ENCODE assay signal across 3 cellular contexts in genomic region chr3:168130250-168130649, GRCh38. TPM values are rescaled to one million over a fixed set of nuclear protein-coding genes. Genes with fewer than 3 reads are reported as not detected.
DNase-seq lines count a peak whose midpoint lies in the region; ATAC-seq, FAIRE-seq and TF ChIP-seq lines count a peak whose summit lies in the region.
"Not testable (repeated sequence)": the region's sequence is repeated elsewhere in the genome, so short reads cannot be mapped to it uniquely, and the experiment has no call there.
"Had no signal": no experiment of that assay in that cellular context is flagged by ENCODE, and none has a peak within 500 bp of the region (broad histone marks: within the 10 kb centered on the region; RNA-seq: fewer than 3 reads in every experiment).

No MANE protein-coding gene starts in this region.

- not testable (repeated sequence) for TF ChIP-seq POLR2A in K562 (conservative IDR thresholded peaks at IDR 0.05)

- H3K4me1 ChIP-seq in K562 (replicated peaks in 1 of 2; ENCODE audit: control insufficient read depth in 2 of 2, insufficient read depth in 2 of 2, low read length in 2 of 2) = not testable (repeated sequence)

- intact Hi-C loops in K562 (cut with micrococcal nuclease) = not testable (repeated sequence)

- peak; percentile 25 for DNase-seq in SK-N-DZ (ENCODE audit: low spot score)
- DNase-seq in K562 (ENCODE audit: extremely low read depth in 1 of 4, low spot score in 3 of 4) = not testable (repeated sequence)

- H3K27me3 ChIP-seq in K562 (ENCODE audit: control insufficient read depth in 2 of 2, insufficient read depth in 2 of 2, low read length in 2 of 2) = not testable (repeated sequence)

- POLR2A ChIA-PET in K562 (lab: Yijun Ruan, JAX) = not testable (repeated sequence)

- TF ChIP-seq RAD21 in K562 (CRISPR knock-in tag; conservative IDR thresholded peaks at IDR 0.05 in 1 of 2, IDR thresholded peaks at IDR 0.05 in 1 of 2) = not testable (repeated sequence)

- not testable (repeated sequence) for TF ChIP-seq CTCF in K562 (IDR thresholded peaks at IDR 0.05 in 2 of 3, conservative IDR thresholded peaks at IDR 0.05 in 1 of 3; ENCODE audit: insufficient read depth in 2 of 3, low read depth in 1 of 3, low read length in 3 of 3)

- BruUV-seq in K562 (replicated peaks; lab: Mats Ljungman, UMichigan) = not testable (repeated sequence)

- not testable (repeated sequence) for H2AFZ ChIP-seq in K562 (ENCODE audit: low read depth, low read length)

- not testable (repeated sequence) for TF ChIP-seq EP300 in K562 (IDR thresholded peaks at IDR 0.05; ENCODE audit: low read length)

- ATAC-seq in K562 = not testable (repeated sequence)

- H4K20me1 ChIP-seq in K562 (replicated peaks; ENCODE audit: control insufficient read depth, insufficient read depth, low read length) = not testable (repeated sequence)

- H3K9me3 ChIP-seq in K562 (replicated peaks; ENCODE audit: control insufficient read depth, insufficient read depth, low read depth, low read length) = not testable (repeated sequence)

- 50% methylated on average over 3 of the region's 3 CpGs for WGBS in K562 (ENCODE audit: insufficient coverage, low coverage, missing lambda C conversion rate)

- H3K9ac ChIP-seq in K562 (ENCODE audit: insufficient read depth in 1 of 2, low read depth in 2 of 2, low read length in 2 of 2) = not testable (repeated sequence)

- not testable (repeated sequence) for FAIRE-seq in K562 (lab: Jason Lieb, UNC)

- not testable (repeated sequence) for H3K4me3 ChIP-seq in K562

- H3K36me3 ChIP-seq in K562 (ENCODE audit: control insufficient read depth, insufficient read depth, low read length) = not testable (repeated sequence)

- H3K4me2 ChIP-seq in K562 (ENCODE audit: insufficient read depth, low read length) = not testable (repeated sequence)

- H3K9me1 ChIP-seq in K562 (ENCODE audit: control insufficient read depth, insufficient read depth, low read length) = not testable (repeated sequence)

- in situ Hi-C loops in K562 (cut with MboI) = not testable (repeated sequence)

- CTCF ChIA-PET in K562 (lab: Yijun Ruan, JAX; ENCODE audit: low intra/inter-chr PET ratio) = not testable (repeated sequence)

- H3K79me2 ChIP-seq in K562 (ENCODE audit: control insufficient read depth, insufficient read depth, low read length) = not testable (repeated sequence)

- H3K27ac ChIP-seq in K562 (ENCODE audit: extremely low read depth, low read depth, low read length) = not testable (repeated sequence)

TF ChIP-seq in K562, 482 proteins besides CTCF, POLR2A, EP300 and RAD21:
- TF ChIP-seq ZNF507 (tag; conservative IDR thresholded peaks at IDR 0.05) (peak; percentile 96), ZNF354B (CRISPR knock-in tag; IDR thresholded peaks at IDR 0.05) (0 out of 2 replicates have a peak, but pooled peaks have one; percentile 48)

RNA-seq across cellular contexts. Expression of gene GOLIM4, which starts 34.5 kb away (rescaled TPM):
- 23.5 and 25.0 TPM in 2 replicates for polyA plus RNA-seq in SK-N-DZ (2014; cell fraction: cytosol; rRNA removed)
- polyA plus RNA-seq in SK-N-DZ (2014; cell fraction: nucleus; rRNA removed) = 21.9 and 22.7 TPM in 2 replicates
- 19.0 and 64.7 TPM in 2 replicates for total RNA-seq in K562 (2011; cell fraction: chromatin; rRNA removed; ENCODE audit: low replicate concordance)
- 22.7 and 26.3 TPM in 2 replicates for total RNA-seq in K562 (2011; cell fraction: nucleolus; rRNA removed)
- 35.1 and 43.4 TPM in 2 replicates for total RNA-seq in K562 (2011; cell fraction: nucleoplasm; rRNA removed)
- total RNA-seq in K562 (2014; rRNA removed) (39.4 and 43.7 TPM in 2 replicates), K562 (2014; rRNA removed; fragmentation: Illumina TruSeq; extraction: Trizol) (31.9 and 36.8 TPM in 2 replicates), K562 (2015; rRNA removed; fragmentation: Illumina TruSeq; extraction: Trizol) (36.0 TPM in 2 replicates), K562 (2021) (27.0 and 29.2 TPM in 2 replicates)
- polyA plus RNA-seq in K562 (2011; rRNA removed) (9.3 and 12.8 TPM in 2 replicates), K562 (2014; fragmentation: Illumina TruSeq; extraction: Trizol) (32.6 and 37.5 TPM in 2 replicates), K562 (2014; fragmentation: Nextera tagmentation; extraction: Ambion mirVana) (10 to 100 TPM; 11.3 to 12.0 TPM), K562 (2014; rRNA removed) (20.5 and 31.0 TPM in 2 replicates)
- polyA plus RNA-seq in K562 (2011; cell fraction: cytosol; rRNA removed) = 7.7 and 9.2 TPM in 2 replicates
- 16.0 and 16.9 TPM in 2 replicates for polyA plus RNA-seq in K562 (2011; cell fraction: nucleus; rRNA removed)
- 29.7 TPM in 2 replicates for polyA plus RNA-seq in K562 (2012)
- 41.7 and 56.2 TPM in 2 replicates for polyA minus RNA-seq in K562 (2011; rRNA and poly(A)+ RNA removed)
- 17.6 and 25.5 TPM in 2 replicates for polyA minus RNA-seq in K562 (2011; cell fraction: cytosol; rRNA and poly(A)+ RNA removed)
- polyA minus RNA-seq in K562 (2011; cell fraction: nucleus; rRNA and poly(A)+ RNA removed) = 21.0 and 36.3 TPM in 2 replicates
- polyA plus RNA-seq: CD4-positive, CD25-positive, alpha-beta regulatory T cell had no signal
